In the genomic region with DNA sequence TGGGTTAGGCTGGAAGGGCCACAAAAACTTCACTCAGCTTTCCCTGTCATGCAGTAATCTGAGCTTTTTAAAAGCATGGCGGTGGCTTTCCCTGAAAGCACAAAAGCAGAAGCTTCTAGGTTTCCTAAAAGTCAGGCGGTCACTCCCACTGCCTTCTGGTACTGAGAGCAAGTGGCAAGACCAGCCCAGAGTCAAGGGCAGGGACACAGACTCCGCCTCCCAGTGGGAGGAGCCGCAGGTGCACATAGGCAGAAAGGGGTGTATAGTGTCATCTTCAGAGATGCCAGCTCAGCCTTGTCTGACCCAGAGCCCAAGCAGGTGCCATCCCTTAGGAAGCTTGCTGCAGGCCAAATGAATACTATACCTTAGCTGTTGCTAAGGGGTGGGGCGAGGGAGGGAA, we compare ENCODE assay signal across 13 cellular contexts. TPM values are rescaled to one million over a fixed set of nuclear protein-coding genes. Genes with fewer than 3 reads are reported as not detected.
DNase-seq lines count a peak whose midpoint lies in the region; ATAC-seq and TF ChIP-seq lines count a peak whose summit lies in the region.
"Had no signal": no experiment of that assay in that cellular context is flagged by ENCODE, and none has a peak within 500 bp of the region (broad histone marks: within the 10 kb centered on the region; RNA-seq: fewer than 3 reads in every experiment).

No MANE protein-coding gene starts in this region.

- H3K27me3 ChIP-seq in PC-3 (ENCODE audit: low read length): no peaks in the 10 kb centered on the region
- H3K27me3 ChIP-seq: suprapubic skin had no signal

- no peaks in the 10 kb centered on the region for H3K36me3 ChIP-seq in PC-3 (ENCODE audit: low read depth, low read length)
- H3K36me3 ChIP-seq: esophagus squamous epithelium, suprapubic skin had no signal

- no peaks in the 10 kb centered on the region for H3K79me2 ChIP-seq in PC-3 (ENCODE audit: low read length)

- in situ Hi-C loops in KBM-7 (cut with MboI; ENCODE audit: low pct_unique_long_range_greater_than_20kb, low sequenced_read_pairs): no loop called here

- no peak overlapping the region for H3K27ac ChIP-seq in PC-3 (ENCODE audit: low read length)
- H3K27ac ChIP-seq: esophagus squamous epithelium, suprapubic skin had no signal

- ATAC-seq in PC-3 (peak; percentile 58), GM18861 (IDR thresholded peaks at IDR 0.05; ENCODE audit: unreplicated experiment) (no peak), GM18858 (IDR thresholded peaks at IDR 0.05; ENCODE audit: unreplicated experiment) (no peak), HG03196 (IDR thresholded peaks at IDR 0.05; ENCODE audit: unreplicated experiment) (no peak)
- ATAC-seq: T-cell had no signal

- H2AFZ ChIP-seq in PC-3 (ENCODE audit: low read length): no peak overlapping the region

- intact Hi-C loops in PC-3 (cut with micrococcal nuclease): no loop called here

- POLR2A ChIA-PET in PC-3 (lab: Charles Lee; ENCODE audit: unreplicated experiment): no interaction called here

- H3K4me3 ChIP-seq in PC-3 (ENCODE audit: low read length): no peak overlapping the region
- H3K4me3 ChIP-seq: esophagus squamous epithelium, suprapubic skin had no signal

- no peak for TF ChIP-seq CTCF in PC-3 (conservative IDR thresholded peaks at IDR 0.05; ENCODE audit: low read depth, low read length)

- peaks cover 9% of the 10 kb centered on the region for H3K4me1 ChIP-seq in PC-3 (ENCODE audit: insufficient read depth, low read length)
- H3K4me1 ChIP-seq: esophagus squamous epithelium, suprapubic skin had no signal

- H4K20me1 ChIP-seq in PC-3 (ENCODE audit: low read length): no peaks in the 10 kb centered on the region

- no peak overlapping the region for H3K4me2 ChIP-seq in PC-3 (ENCODE audit: low read length)

- H3K9me3 ChIP-seq in PC-3 (ENCODE audit: low read length): no peaks in the 10 kb centered on the region
- H3K9me3 ChIP-seq: suprapubic skin had no signal

- BruUV-seq in PC-3 (replicated peaks; lab: Mats Ljungman, UMichigan): no TSS peak

- H3F3A ChIP-seq in PC-3 (ENCODE audit: low read length, unreplicated experiment): no peaks in the 10 kb centered on the region

- no peaks in the 10 kb centered on the region for H3K9me2 ChIP-seq in PC-3 (replicated peaks; ENCODE audit: low read length)

- DNase-seq in ELF-1 (ENCODE audit: low read depth, low spot score) (peak; percentile 29), KBM-7 (peak; percentile 76), PC-3 (peak; percentile 30), left kidney (ENCODE audit: low read depth, low spot score) (peak; percentile 90)
- DNase-seq in activated CD4-positive, alpha-beta T cell treated with anti-CD3 and anti-CD28 coated beads for 48 hours: no peak
- DNase-seq: amniotic stem cell, cortex of kidney, esophagus squamous epithelium, T-cell had no signal

- H3K9ac ChIP-seq in PC-3 (ENCODE audit: low read length): no peak overlapping the region

- CTCF ChIA-PET in PC-3 (lab: Charles Lee): no interaction called here

RNA-seq across cellular contexts. Expression of a gene that starts 18.0 kb away (rescaled TPM):
- total RNA-seq in PC-3 (2014; rRNA removed): 2.3 and 3.5 TPM in 2 replicates
- total RNA-seq: esophagus squamous epithelium had no signal

RNA-seq across cellular contexts. Expression of a gene that starts 22.0 kb away (rescaled TPM):
- total RNA-seq in PC-3 (2014; rRNA removed): 2,227 and 3,060 TPM in 2 replicates

RNA-seq across cellular contexts. Expression of a gene that starts 55.4 kb away (rescaled TPM):
- 24.6 and 28.7 TPM in 2 replicates for total RNA-seq in PC-3 (2014; rRNA removed)
